Comparison of ENCODE assay signal across 33 cellular contexts in the genomic region with DNA sequence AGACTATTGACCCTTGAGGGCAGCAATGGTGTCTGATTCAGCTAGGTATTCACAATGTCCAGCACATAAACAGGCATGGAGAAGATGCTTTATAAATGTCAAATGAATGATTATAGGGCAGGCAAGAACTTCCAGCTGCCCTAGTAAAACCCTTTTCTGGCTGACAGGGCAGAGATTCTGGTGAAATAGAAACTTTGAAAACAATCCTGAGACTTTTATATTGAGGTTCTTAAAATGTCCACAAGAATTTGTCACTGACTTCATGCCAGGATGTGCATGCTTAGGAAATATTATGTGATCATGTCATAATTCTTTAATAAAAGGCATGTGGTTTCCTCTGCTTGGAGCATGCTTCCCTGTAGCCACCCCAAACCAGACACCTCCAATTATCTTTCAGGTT. TPM values are rescaled to one million over a fixed set of nuclear protein-coding genes. Genes with fewer than 3 reads are reported as not detected.
A peak's percentile ranks its signal among the peaks of the same experiment; 100 is the strongest.
DNase-seq lines count a peak whose midpoint lies in the region; TF ChIP-seq lines count a peak whose summit lies in the region.
"Had no signal": no experiment of that assay in that cellular context is flagged by ENCODE, and none has a peak within 500 bp of the region (broad histone marks: within the 10 kb centered on the region; RNA-seq: fewer than 3 reads in every experiment).

No MANE protein-coding gene starts in this region.

- H3K27ac Mint-ChIP-seq in activated CD4-positive, alpha-beta T cell treated with anti-CD3 and anti-CD28 coated beads, Interleukin-2, amount 10 ng/mL, durations not matched to agents 24 days and 14 days = no peak overlapping the region
- H3K27ac Mint-ChIP-seq: brain; CD4-positive, CD25-positive, alpha-beta regulatory T cell; HFFc6; IgD-negative memory B cell had no signal

- no peaks in the 10 kb centered on the region for H3K4me1 Mint-ChIP-seq in activated CD4-positive, alpha-beta T cell treated with anti-CD3 and anti-CD28 coated beads, Interleukin-2, amount 10 ng/mL, durations not matched to agents 24 days and 14 days
- H3K4me1 Mint-ChIP-seq: CD4-positive, CD25-positive, alpha-beta regulatory T cell; IgD-negative memory B cell had no signal

- no peak for TF ChIP-seq EP300 in stomach (IDR thresholded peaks at IDR 0.05)

- no peaks in the 10 kb centered on the region for H3K27me3 ChIP-seq in stomach
- H3K27me3 ChIP-seq: Peyer's patch had no signal

- H3K36me3 Mint-ChIP-seq in activated CD4-positive, alpha-beta T cell treated with anti-CD3 and anti-CD28 coated beads, Interleukin-2, amount 10 ng/mL, durations not matched to agents 24 days and 14 days (ENCODE audit: low read depth) = no peaks in the 10 kb centered on the region
- H3K36me3 Mint-ChIP-seq: brain; CD4-positive, CD25-positive, alpha-beta regulatory T cell; IgD-negative memory B cell had no signal

- H3K27me3 Mint-ChIP-seq in activated CD4-positive, alpha-beta T cell treated with anti-CD3 and anti-CD28 coated beads, Interleukin-2, amount 10 ng/mL, durations not matched to agents 24 days and 14 days = peaks cover 8% of the 10 kb centered on the region
- H3K27me3 Mint-ChIP-seq: CD4-positive, CD25-positive, alpha-beta regulatory T cell had no signal

- H3K9me3 ChIP-seq in stomach = no peaks in the 10 kb centered on the region
- H3K9me3 ChIP-seq: Peyer's patch, prostate gland, SJCRH30 had no signal

- H3K36me3 ChIP-seq in stomach = no peaks in the 10 kb centered on the region
- H3K36me3 ChIP-seq: Peyer's patch, prostate gland, SJCRH30 had no signal

- no peak overlapping the region for H3K27ac ChIP-seq in stomach
- H3K27ac ChIP-seq: Peyer's patch, prostate gland, SJCRH30 had no signal

- H3K4me3 ChIP-seq in choroid plexus epithelial cell (ENCODE audit: low read depth, low read length) (no peak overlapping the region), stomach (no peak overlapping the region)
- H3K4me3 ChIP-seq: lung, Peyer's patch, prostate gland, SJCRH30 had no signal

- TF ChIP-seq CTCF in choroid plexus epithelial cell (conservative IDR thresholded peaks at IDR 0.05; ENCODE audit: low read depth, low read length) (no peak), stomach (IDR thresholded peaks at IDR 0.05) (no peak)

- TF ChIP-seq POLR2A in stomach (IDR thresholded peaks at IDR 0.05) = no peak

- intact Hi-C loops in stomach (cut with DNase I; ENCODE audit: low total_unique reads) = no loop called here
- intact Hi-C loops in activated CD4-positive, alpha-beta T cell treated with anti-CD3 and anti-CD28 coated beads, Interleukin-2, amount 10 ng/mL, durations not matched to agents 24 days and 14 days (cut with micrococcal nuclease) = no loop called here

- H3K9me3 Mint-ChIP-seq in activated CD4-positive, alpha-beta T cell treated with anti-CD3 and anti-CD28 coated beads, Interleukin-2, amount 10 ng/mL, durations not matched to agents 24 days and 14 days = no peaks in the 10 kb centered on the region
- H3K9me3 Mint-ChIP-seq: brain; CD4-positive, CD25-positive, alpha-beta regulatory T cell; HFFc6; IgD-negative memory B cell had no signal

- no peak overlapping the region for H3K4me3 Mint-ChIP-seq in activated CD4-positive, alpha-beta T cell treated with anti-CD3 and anti-CD28 coated beads, Interleukin-2, amount 10 ng/mL, durations not matched to agents 24 days and 14 days
- H3K4me3 Mint-ChIP-seq: brain; CD4-positive, CD25-positive, alpha-beta regulatory T cell; HFFc6; IgD-negative memory B cell had no signal

- DNase-seq in AG20443 (ENCODE audit: low spot score) (peak; percentile 56), NCI-H1417 (lab: John Stamatoyannopoulos, UW) (peak in 2 of 3 experiments; percentile 34 to 75), choroid plexus epithelial cell (ENCODE audit: low read depth) (peak; percentile 31), myocyte (ENCODE audit: low read depth) (peak; percentile 19), kidney glomerular epithelial cell (lab: John Stamatoyannopoulos, UW) (no peak), stomach (no peak), epidermal melanocyte (ENCODE audit: insufficient read length, low spot score) (no peak)
- no peak for DNase-seq in activated CD4-positive, alpha-beta T cell treated with anti-CD3 and anti-CD28 coated beads, Interleukin-2, amount 10 ng/mL, durations not matched to agents 24 days and 14 days
- DNase-seq: ACHN; activated CD8-positive, alpha-beta memory T cell treated with anti-CD3 and anti-CD28 coated beads for 24 hours; activated gamma-delta T cell treated with Interleukin-2 at 50 U/mL for 16 hours; activated T-cell treated with anti-CD3 and anti-CD28 coated beads, Interleukin-2, amount 50 U/mL, for 1 hour; CD4-positive, CD25-positive, alpha-beta regulatory T cell; effector CD4-positive, alpha-beta T cell; glutamatergic neuron; kidney; NCI-H1092; NCI-H2029 treated with DMSO at 0.1 percent for 48 hours; NCI-H446; NK-92 treated with Interleukin-12 subunit alpha and Interleukin-12 subunit beta, amount 100 ng/mL, for 24 hours; Peyer's patch; SJCRH30 had no signal

- H3K4me1 ChIP-seq in stomach = peaks cover 0 to 5% (median 0%) of the 10 kb centered on the region in 4 donors
- H3K4me1 ChIP-seq: Peyer's patch, prostate gland, SJCRH30 had no signal

RNA-seq across cellular contexts. Expression of gene CLRN1, which starts 43.2 kb away (rescaled TPM):
- not detected in 2 replicates for total RNA-seq in myocyte
- not detected for polyA plus RNA-seq in myocyte (2012)
- total RNA-seq in stomach = not detected
- not detected for polyA plus RNA-seq in stomach
- not detected in 2 replicates for total RNA-seq in activated CD4-positive, alpha-beta T cell treated with anti-CD3 and anti-CD28 coated beads, Interleukin-2, amount 10 ng/mL, durations not matched to agents 24 days and 14 days
- total RNA-seq: CD4-positive, CD25-positive, alpha-beta regulatory T cell; HFFc6; kidney; lung; mucosa of gallbladder; Peyer's patch; SJCRH30; subcutaneous adipose tissue; T-helper 1 cell treated with Interleukin-12 subunit alpha and Interleukin-12 subunit beta and Interleukin-4 antibody, amounts not matched to agents 30 ng/mL and 1 ng/mL, for 36 hours; ureter had no signal
- polyA plus RNA-seq: adipose tissue; CD4-positive, CD25-positive, alpha-beta regulatory T cell; esophagus; IgD-negative memory B cell; lung had no signal

Comparison
In these comparisons a context has a peak if more than half of its experiments do, and no peak if none do; other contexts are left out.
1. DNase-seq: peak in AG20443 (single experiment), NCI-H1417 (2 of 3), choroid plexus epithelial cell (single experiment) and myocyte (single experiment); none in kidney glomerular epithelial cell (single experiment), stomach (single experiment), epidermal melanocyte (single experiment) and activated CD4-positive, alpha-beta T cell treated with anti-CD3 and anti-CD28 coated beads, Interleukin-2, amount 10 ng/mL, durations not matched to agents 24 days and 14 days (single experiment).